23 cellular contexts compared by ENCODE assay signal in genomic region chr3:23547905-23548304, GRCh38.
"Had no signal": no experiment of that assay in that cellular context is flagged by ENCODE, and none has a peak within 500 bp of the region (broad histone marks: within the 10 kb centered on the region; RNA-seq: fewer than 3 reads in every experiment).

No MANE protein-coding gene starts in this region.

- H3K4me3 Mint-ChIP-seq: activated T-cell treated with anti-CD3 and anti-CD28 coated beads, Interleukin-2, amount 50 U/mL, for 4 hours; memory B cell; nephron; stimulated activated naive B cell treated with anti-CD40 and anti-IgM and Interleukin-4, amounts not matched to agents 10 μg/mL and 1 μg/mL and 100 μg/mL, for 72 hours; T-helper 1 cell treated with Interleukin-12 subunit alpha and Interleukin-12 subunit beta and Interleukin-4 antibody, amounts not matched to agents 30 μg/mL and 1 μg/mL, for 36 hours; WTC11 had no signal

- H3K9ac ChIP-seq: parathyroid adenoma had no signal

- H3K79me2 ChIP-seq: parathyroid adenoma had no signal

- ATAC-seq: activated T-cell treated with anti-CD3 and anti-CD28 coated beads, Interleukin-2, amount 50 U/mL, for 4 hours; gastroesophageal sphincter; heart left ventricle; left cardiac atrium; right cardiac atrium; stimulated activated naive B cell treated with anti-CD40 and anti-IgM and Interleukin-4, amounts not matched to agents 10 μg/mL and 1 μg/mL and 100 μg/mL, for 72 hours; WTC11 had no signal

- H3K36me3 ChIP-seq: gastroesophageal sphincter, heart left ventricle, uterus had no signal

- H3K27ac Mint-ChIP-seq: activated T-helper 2 cell treated with anti-CD3 and anti-CD28 coated beads, Interferon-gamma antibody, Interleukin-2, Interleukin-4, amounts not matched to agents 10 μg/mL and 5 μg/mL and 100 μg/mL, durations not matched to agents 14 hours and 24 hours and 36 hours; memory B cell; nephron; stimulated activated naive B cell treated with anti-CD40 and anti-IgM and Interleukin-4, amounts not matched to agents 10 μg/mL and 1 μg/mL and 100 μg/mL, for 72 hours; T-helper 1 cell treated with Interleukin-12 subunit alpha and Interleukin-12 subunit beta and Interleukin-4 antibody, amounts not matched to agents 30 μg/mL and 1 μg/mL, for 36 hours; WTC11 had no signal

- H3K4me3 ChIP-seq: gastroesophageal sphincter, heart left ventricle, uterus had no signal

- H3K27ac ChIP-seq: gastroesophageal sphincter, heart left ventricle, parathyroid adenoma, uterus had no signal

- H3K9me3 ChIP-seq: gastroesophageal sphincter, heart left ventricle, uterus had no signal

- H3K4me1 ChIP-seq: gastroesophageal sphincter, parathyroid adenoma, uterus had no signal

- H3K27me3 Mint-ChIP-seq: memory B cell; stimulated activated naive B cell treated with anti-CD40 and anti-IgM and Interleukin-4, amounts not matched to agents 10 μg/mL and 1 μg/mL and 100 μg/mL, for 72 hours had no signal

- H2AFZ ChIP-seq: parathyroid adenoma had no signal

- H3K27me3 ChIP-seq: gastroesophageal sphincter, heart left ventricle, uterus had no signal

- DNase-seq: activated CD4-positive, alpha-beta T cell treated with anti-CD3 and anti-CD28 coated beads, Interleukin-2, amount 50 U/mL, for 48 hours; activated CD8-positive, alpha-beta memory T cell treated with anti-CD3 and anti-CD28 coated beads, Interleukin-2, amount 50 U/mL, for 48 hours; activated naive CD4-positive, alpha-beta T cell; activated T-cell treated with anti-CD3 and anti-CD28 coated beads, Interleukin-2, amount 50 U/mL, for 4 hours; amygdala; dermis blood vessel endothelial cell; effector CD8-positive, alpha-beta T cell; heart left ventricle; islet precursor cell; left cardiac atrium; right cardiac atrium; stimulated activated CD4-positive, alpha-beta T cell treated with anti-CD3 and anti-CD28 coated beads, Interleukin-1b, Interleukin-23, amount 100 ng/mL, for 48 hours; stimulated activated naive B cell treated with anti-CD40 and anti-IgM and Interleukin-4, amounts not matched to agents 10 μg/mL and 1 μg/mL and 100 μg/mL, for 72 hours; T1000; trophoblast cell; uterus had no signal

- H3K9me3 Mint-ChIP-seq: activated T-cell treated with anti-CD3 and anti-CD28 coated beads, Interleukin-2, amount 50 U/mL, for 4 hours; activated T-helper 2 cell treated with anti-CD3 and anti-CD28 coated beads, Interferon-gamma antibody, Interleukin-2, Interleukin-4, amounts not matched to agents 10 μg/mL and 5 μg/mL and 100 μg/mL, durations not matched to agents 14 hours and 24 hours and 36 hours; memory B cell; nephron; stimulated activated naive B cell treated with anti-CD40 and anti-IgM and Interleukin-4, amounts not matched to agents 10 μg/mL and 1 μg/mL and 100 μg/mL, for 72 hours; T-helper 1 cell treated with Interleukin-12 subunit alpha and Interleukin-12 subunit beta and Interleukin-4 antibody, amounts not matched to agents 30 μg/mL and 1 μg/mL, for 36 hours had no signal
